8 cellular contexts compared by ENCODE assay signal in the genomic region with DNA sequence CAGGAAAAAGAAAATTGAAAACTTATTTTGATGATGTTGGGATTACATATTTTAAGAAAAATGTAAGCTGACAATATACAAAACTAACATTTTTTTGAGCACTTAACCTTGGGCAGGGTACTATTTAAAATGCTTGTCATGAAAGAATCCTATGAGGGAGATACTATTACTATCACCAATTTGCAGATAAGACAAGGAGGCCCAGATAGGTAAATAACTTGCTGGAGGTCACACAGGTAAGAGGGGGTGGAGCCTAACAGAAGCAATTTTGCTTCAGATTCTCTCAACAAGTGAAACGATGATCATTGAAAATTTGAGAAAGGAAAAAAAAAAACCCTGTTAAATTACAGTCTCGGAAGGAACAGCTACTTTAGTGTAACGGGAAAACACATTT. TPM values are rescaled to one million over a fixed set of nuclear protein-coding genes. Genes with fewer than 3 reads are reported as not detected.
DNase-seq lines count a peak whose midpoint lies in the region; ATAC-seq and TF ChIP-seq lines count a peak whose summit lies in the region.

No MANE protein-coding gene starts in this region.

- H3K9me3 ChIP-seq in left ventricle myocardium inferior (replicated peaks) (no peaks in the 10 kb centered on the region), upper lobe of left lung (no peaks in the 10 kb centered on the region)

- peak overlapping the region; percentile 88 for H3K4me3 Mint-ChIP-seq in activated naive CD8-positive, alpha-beta T cell treated with anti-CD3 and anti-CD28 coated beads for 36 hours

- H3K4me1 ChIP-seq in left ventricle myocardium inferior, result peaks cover 44% of the 10 kb centered on the region
- peaks cover 24 to 31% (median 28%) of the 10 kb centered on the region in 4 donors for H3K4me1 ChIP-seq in upper lobe of left lung

- DNase-seq in left ventricle myocardium inferior (no peak), Right ventricle myocardium superior (no peak), kidney epithelial cell (ENCODE audit: low read depth) (no peak), upper lobe of left lung (no peak), NCI-H446 (lab: John Stamatoyannopoulos, UW) (no peak), NCI-H2081 treated with DMSO at 0.1 percent for 48 hours (lab: John Stamatoyannopoulos, UW) (no peak), NCI-H1694 treated with DMSO at 0.1 percent for 48 hours (lab: John Stamatoyannopoulos, UW) (no peak)
- no peak for DNase-seq in activated naive CD8-positive, alpha-beta T cell treated with anti-CD3 and anti-CD28 coated beads for 36 hours

- intact Hi-C loops in left ventricle myocardium inferior (cut with micrococcal nuclease) (no loop called here), Right ventricle myocardium superior (cut with DNase I) (no loop called here)

- 65 to 68% methylated on average over 3 of the region's 3 CpGs for WGBS in upper lobe of left lung, 2 donors

- no peaks in the 10 kb centered on the region for H3K27me3 Mint-ChIP-seq in activated naive CD8-positive, alpha-beta T cell treated with anti-CD3 and anti-CD28 coated beads for 36 hours

- no peaks in the 10 kb centered on the region for H3K9me3 Mint-ChIP-seq in activated naive CD8-positive, alpha-beta T cell treated with anti-CD3 and anti-CD28 coated beads for 36 hours

- peaks cover 33% of the 10 kb centered on the region for H3K36me3 ChIP-seq in left ventricle myocardium inferior
- peaks cover 1% of the 10 kb centered on the region for H3K36me3 ChIP-seq in kidney epithelial cell (ENCODE audit: control insufficient read depth, insufficient read depth, low read length)
- peaks cover 6 to 29% (median 18%) of the 10 kb centered on the region in 4 donors for H3K36me3 ChIP-seq in upper lobe of left lung

- ATAC-seq in Right ventricle myocardium superior (ENCODE audit: poor library complexity), result no peak
- ATAC-seq in upper lobe of left lung (ENCODE audit: low FRiP score in 2 of 2), result no peak

- peaks cover 28% of the 10 kb centered on the region for H3K4me1 Mint-ChIP-seq in activated naive CD8-positive, alpha-beta T cell treated with anti-CD3 and anti-CD28 coated beads for 36 hours

- TF ChIP-seq EP300 in upper lobe of left lung (IDR thresholded peaks at IDR 0.05), result no peak

- TF ChIP-seq POLR2A in upper lobe of left lung (IDR thresholded peaks at IDR 0.05), result no peak

- H3K27ac ChIP-seq in left ventricle myocardium inferior (replicated peaks) (peak overlapping the region; percentile 99), upper lobe of left lung (peak overlapping the region; percentile 94 to 99 (median 99))

- no peaks in the 10 kb centered on the region for H3K27me3 ChIP-seq in left ventricle myocardium inferior (ENCODE audit: low read depth)
- H3K27me3 ChIP-seq in kidney epithelial cell (ENCODE audit: control insufficient read depth, insufficient read depth, low read length), result no peaks in the 10 kb centered on the region
- H3K27me3 ChIP-seq in upper lobe of left lung, result no peaks in the 10 kb centered on the region

- peak overlapping the region; percentile 97 for H3K27ac Mint-ChIP-seq in activated naive CD8-positive, alpha-beta T cell treated with anti-CD3 and anti-CD28 coated beads for 36 hours

- H3K36me3 Mint-ChIP-seq in activated naive CD8-positive, alpha-beta T cell treated with anti-CD3 and anti-CD28 coated beads for 36 hours, result peaks cover 64% of the 10 kb centered on the region

- no peak for TF ChIP-seq CTCF in left ventricle myocardium inferior (IDR thresholded peaks at IDR 0.05; ENCODE audit: borderline replicate concordance)
- TF ChIP-seq CTCF in kidney epithelial cell (IDR thresholded peaks at IDR 0.05; ENCODE audit: insufficient read depth, low read length, poor library complexity, severe bottlenecking), result no peak
- no peak for TF ChIP-seq CTCF in upper lobe of left lung (IDR thresholded peaks at IDR 0.05)

- H3K4me3 ChIP-seq in left ventricle myocardium inferior (peak overlapping the region; percentile 80), kidney epithelial cell (ENCODE audit: low read depth, low read length) (peak overlapping the region; percentile 95), upper lobe of left lung (peak overlapping the region in 2 of 4 donors; percentile 70 to 73)

RNA-seq across cellular contexts. Expression of a gene that starts 1.2 kb away (rescaled TPM):
- total RNA-seq in left ventricle myocardium inferior (41.5 TPM), Right ventricle myocardium superior (38.0 TPM), kidney epithelial cell (114 and 161 TPM in 2 replicates), upper lobe of left lung (10 to 100 TPM; 55.9 to 89.8 (median 64.3) TPM)
- total RNA-seq in activated naive CD8-positive, alpha-beta T cell treated with anti-CD3 and anti-CD28 coated beads for 36 hours, result 100 to 1,000 TPM; 259 to 265 TPM

RNA-seq across cellular contexts. Expression of a gene that starts 2.1 kb away (rescaled TPM):
- total RNA-seq in left ventricle myocardium inferior (148 TPM), Right ventricle myocardium superior (123 TPM), kidney epithelial cell (139 and 291 TPM in 2 replicates), upper lobe of left lung (1,000 to 10,000 TPM in 1 of 6 donors, 100 to 1,000 TPM in 5; 236 to 1,038 (median 307) TPM)
- total RNA-seq in activated naive CD8-positive, alpha-beta T cell treated with anti-CD3 and anti-CD28 coated beads for 36 hours, result 100 to 1,000 TPM; 283 to 328 TPM

RNA-seq across cellular contexts. Expression of a gene that starts 47.8 kb away (rescaled TPM):
- total RNA-seq in left ventricle myocardium inferior (6.9 TPM), Right ventricle myocardium superior (5.1 TPM), kidney epithelial cell (6.8 and 9.1 TPM in 2 replicates), upper lobe of left lung (10 to 100 TPM in 2 of 6 donors, 1 to 10 TPM in 4; 4.3 to 19.2 (median 6.3) TPM)
- total RNA-seq in activated naive CD8-positive, alpha-beta T cell treated with anti-CD3 and anti-CD28 coated beads for 36 hours, result 10 to 100 TPM; 38.7 to 41.9 TPM

RNA-seq across cellular contexts. Expression of a gene that starts 49.2 kb away (rescaled TPM):
- 6.5 TPM for total RNA-seq in left ventricle myocardium inferior
- total RNA-seq in Right ventricle myocardium superior, result 5.7 TPM
- total RNA-seq in activated naive CD8-positive, alpha-beta T cell treated with anti-CD3 and anti-CD28 coated beads for 36 hours, result under 1 TPM; 0.23 to 0.58 TPM
- 2.4 and 3.1 TPM in 2 replicates for total RNA-seq in kidney epithelial cell
- total RNA-seq in upper lobe of left lung, result 1 to 10 TPM in 5 of 6 donors, under 1 TPM in 1; 0.55 to 3.1 (median 1.6) TPM
